Comparison of ENCODE assay signal across 9 cellular contexts in genomic region chr1:110406407-110406806, GRCh38. TPM values are rescaled to one million over a fixed set of nuclear protein-coding genes. Genes with fewer than 3 reads are reported as not detected.
DNase-seq lines count a peak whose midpoint lies in the region; ATAC-seq, FAIRE-seq and TF ChIP-seq lines count a peak whose summit lies in the region.
"Not testable (repeated sequence)": the region's sequence is repeated elsewhere in the genome, so short reads cannot be mapped to it uniquely, and the experiment has no call there.
"Had no signal": no experiment of that assay in that cellular context is flagged by ENCODE, and none has a peak within 500 bp of the region (broad histone marks: within the 10 kb centered on the region; RNA-seq: fewer than 3 reads in every experiment).

No MANE protein-coding gene starts in this region.

- not testable (repeated sequence) for H3K9me2 ChIP-seq in GM23338 (ENCODE audit: insufficient read depth)

- peaks cover 17% of the 10 kb centered on the region for H3K79me2 ChIP-seq in GM23338 (replicated peaks; ENCODE audit: insufficient read depth)

- H2AFZ ChIP-seq in GM23338: not testable (repeated sequence)

- peaks cover 30% of the 10 kb centered on the region for H3K36me3 ChIP-seq in GM23338 (ENCODE audit: insufficient read depth)
- peaks cover 0 to 45% (median 2%) of the 10 kb centered on the region in 3 donors for H3K36me3 ChIP-seq in Peyer's patch
- H3K36me3 ChIP-seq in naive thymus-derived CD4-positive, alpha-beta T cell (ENCODE audit: control insufficient read depth in 2 of 3, insufficient read depth in 3 of 3, low read length in 3 of 3): peaks cover 0 to 39% (median 21%) of the 10 kb centered on the region in 3 experiments
- peaks cover 5 to 48% (median 44%) of the 10 kb centered on the region in 6 donors for H3K36me3 ChIP-seq in spleen

- peak overlapping the region; percentile 98 for H3K4me3 ChIP-seq in A549
- H3K4me3 ChIP-seq in GM23338: peak overlapping the region; percentile 88
- H3K4me3 ChIP-seq in Peyer's patch: peak overlapping the region; percentile 84 to 94 (median 92)
- H3K4me3 ChIP-seq in right cardiac atrium (ENCODE audit: low read length): peak overlapping the region; percentile 68
- peak overlapping the region; percentile 95 for H3K4me3 ChIP-seq in naive thymus-derived CD4-positive, alpha-beta T cell (ENCODE audit: low read length)
- peak overlapping the region; percentile 61 to 93 (median 82) for H3K4me3 ChIP-seq in spleen

- not testable (repeated sequence) for DNase-seq in A549 (ENCODE audit: low read depth in 1 of 2, low spot score in 1 of 2); GM23338 (ENCODE audit: low spot score); Peyer's patch; right cardiac atrium; naive thymus-derived CD4-positive, alpha-beta T cell; spleen

- peaks cover 22% of the 10 kb centered on the region for H3K36me3 Mint-ChIP-seq in GM23338 (ENCODE audit: low read depth)
- H3K36me3 Mint-ChIP-seq in activated T-helper 17 cell treated with anti-CD3 and anti-CD28 coated beads, Interleukin-2, amount 50 U/mL, for 72 hours (ENCODE audit: low read depth): peaks cover 64% of the 10 kb centered on the region
- peaks cover 29% of the 10 kb centered on the region for H3K36me3 Mint-ChIP-seq in dendritic cell treated with granulocyte-macrophage colony-stimulating factor and Interleukin-4, amounts not matched to agents 40 ng/mL and 50 ng/mL, for 4 days (ENCODE audit: low read depth)
- not testable (repeated sequence) for H3K36me3 Mint-ChIP-seq in naive thymus-derived CD4-positive, alpha-beta T cell

- H3K27ac ChIP-seq in A549 (peak overlapping the region; percentile 98 to 99), Peyer's patch (peak overlapping the region; percentile 0 to 93 (median 93)), spleen (peak overlapping the region in 7 of 8 donors; percentile 93 to 98 (median 96))
- H3K27ac ChIP-seq in GM23338 (ENCODE audit: low read depth); right cardiac atrium (ENCODE audit: low read length): not testable (repeated sequence)
- H3K27ac ChIP-seq in naive thymus-derived CD4-positive, alpha-beta T cell (ENCODE audit: low read depth, low read length): peak overlapping the region; percentile 92

- not testable (repeated sequence) for H3K27me3 ChIP-seq in GM23338 (ENCODE audit: insufficient read depth); Peyer's patch; right cardiac atrium (ENCODE audit: control insufficient read depth, insufficient read depth); naive thymus-derived CD4-positive, alpha-beta T cell (ENCODE audit: control insufficient read depth in 2 of 2, insufficient read depth in 2 of 2, low read length in 2 of 2); spleen (replicated peaks in 1 of 7)

- not testable (repeated sequence) for H3K4me1 Mint-ChIP-seq in GM23338; activated T-helper 17 cell treated with anti-CD3 and anti-CD28 coated beads, Interleukin-2, amount 50 U/mL, for 72 hours
- H3K4me1 Mint-ChIP-seq in dendritic cell treated with granulocyte-macrophage colony-stimulating factor and Interleukin-4, amounts not matched to agents 40 ng/mL and 50 ng/mL, for 4 days (ENCODE audit: low read depth): peaks cover 17% of the 10 kb centered on the region
- peaks cover 9 to 39% (median 27%) of the 10 kb centered on the region in 7 donors for H3K4me1 Mint-ChIP-seq in naive thymus-derived CD4-positive, alpha-beta T cell

- H4K20me1 ChIP-seq in GM23338 (replicated peaks; ENCODE audit: insufficient read depth): not testable (repeated sequence)

- H3K27ac Mint-ChIP-seq in GM23338: peak overlapping the region; percentile 97; the same call in 1 of the 2 replicates
- peak overlapping the region; percentile 100 for H3K27ac Mint-ChIP-seq in activated T-helper 17 cell treated with anti-CD3 and anti-CD28 coated beads, Interleukin-2, amount 50 U/mL, for 72 hours
- H3K27ac Mint-ChIP-seq in dendritic cell treated with granulocyte-macrophage colony-stimulating factor and Interleukin-4, amounts not matched to agents 40 ng/mL and 50 ng/mL, for 4 days: peak overlapping the region; percentile 100
- H3K27ac Mint-ChIP-seq in naive thymus-derived CD4-positive, alpha-beta T cell: peak overlapping the region; percentile 87 to 100 (median 99)

- ATAC-seq in A549; GM23338; activated T-helper 17 cell treated with anti-CD3 and anti-CD28 coated beads, Interleukin-2, amount 50 U/mL, for 72 hours (replicated peaks); right cardiac atrium; naive thymus-derived CD4-positive, alpha-beta T cell: not testable (repeated sequence)

- not testable (repeated sequence) for H3K27me3 Mint-ChIP-seq in GM23338 (ENCODE audit: insufficient read depth, low read depth, poor library complexity); activated T-helper 17 cell treated with anti-CD3 and anti-CD28 coated beads, Interleukin-2, amount 50 U/mL, for 72 hours; dendritic cell treated with granulocyte-macrophage colony-stimulating factor and Interleukin-4, amounts not matched to agents 40 ng/mL and 50 ng/mL, for 4 days; naive thymus-derived CD4-positive, alpha-beta T cell

- 12% methylated on average over 15 of the region's 15 CpGs for WGBS in A549 (ENCODE audit: missing lambda C conversion rate)
- 79% methylated on average over 15 of the region's 15 CpGs for WGBS in right cardiac atrium
- WGBS in spleen, 5 donors: 71 to 84% (median 73%) methylated on average over 15 of the region's 15 CpGs

- H3K4me3 Mint-ChIP-seq in GM23338: peak overlapping the region; percentile 99
- peak overlapping the region; percentile 100 for H3K4me3 Mint-ChIP-seq in activated T-helper 17 cell treated with anti-CD3 and anti-CD28 coated beads, Interleukin-2, amount 50 U/mL, for 72 hours
- H3K4me3 Mint-ChIP-seq in dendritic cell treated with granulocyte-macrophage colony-stimulating factor and Interleukin-4, amounts not matched to agents 40 ng/mL and 50 ng/mL, for 4 days: peak overlapping the region; percentile 100
- H3K4me3 Mint-ChIP-seq in naive thymus-derived CD4-positive, alpha-beta T cell: peak overlapping the region; percentile 88 to 100 (median 99)

- not testable (repeated sequence) for H3K9me3 Mint-ChIP-seq in GM23338; activated T-helper 17 cell treated with anti-CD3 and anti-CD28 coated beads, Interleukin-2, amount 50 U/mL, for 72 hours; dendritic cell treated with granulocyte-macrophage colony-stimulating factor and Interleukin-4, amounts not matched to agents 40 ng/mL and 50 ng/mL, for 4 days; naive thymus-derived CD4-positive, alpha-beta T cell

- CTCF ChIA-PET in A549 (lab: Yijun Ruan, JAX): interaction anchor here (1.2 kb wide), 1 partner anchor 203 kb away, joined by 3 read pairs; no protein-coding TSS in a partner anchor
- CTCF ChIA-PET in naive thymus-derived CD4-positive, alpha-beta T cell (lab: Charles Lee): not testable (repeated sequence)

- H3F3A ChIP-seq in GM23338 (replicated peaks; ENCODE audit: low read depth): not testable (repeated sequence)

- intact Hi-C loops in dendritic cell treated with granulocyte-macrophage colony-stimulating factor and Interleukin-4, amounts not matched to agents 40 ng/mL and 50 ng/mL, for 4 days (cut with micrococcal nuclease): loop anchor here (2.0 to 5.0 kb wide), 2 partner anchors 68 to 204 kb away; partner anchors contain the start of gene RBM15
- intact Hi-C loops in right cardiac atrium (cut with DNase I): loop anchor here in 3 of 4 donors (5.0 to 10.0 kb wide), 2 partner anchors 62 to 199 kb away; no protein-coding TSS in a partner anchor
- intact Hi-C loops in naive thymus-derived CD4-positive, alpha-beta T cell (cut with micrococcal nuclease): loop anchor here (2.0 to 10.0 kb wide), 8 partner anchors 204 to 1192 kb away; partner anchors contain the start of genes CD53 (in 1 of the 2), KCNA3 (in 1 of the 2), LRIF1 (in 1 of the 2) and PSMA5 (in 1 of the 2)
- intact Hi-C loops in spleen (cut with DNase I; ENCODE audit: low total_unique reads): loop anchor here (5.0 kb wide), 1 partner anchor 69 kb away; the partner anchor contains the start of gene RBM15

- H3K4me1 ChIP-seq in A549 (peaks cover 14% of the 10 kb centered on the region), Peyer's patch (peaks cover 0 to 25% (median 4%) of the 10 kb centered on the region in 4 donors), spleen (peaks cover 18 to 48% (median 30%) of the 10 kb centered on the region in 6 donors)
- not testable (repeated sequence) for H3K4me1 ChIP-seq in GM23338 (ENCODE audit: insufficient read depth); right cardiac atrium (ENCODE audit: control insufficient read depth, insufficient read depth, low read length)
- H3K4me1 ChIP-seq in naive thymus-derived CD4-positive, alpha-beta T cell (ENCODE audit: control insufficient read depth in 2 of 2, insufficient read depth in 2 of 2, low read length in 2 of 2): peaks cover 16 to 19% of the 10 kb centered on the region in 2 donors

- not testable (repeated sequence) for TF ChIP-seq POLR2A in A549 (IDR thresholded peaks at IDR 0.05; ENCODE audit: low read length); Peyer's patch (IDR thresholded peaks at IDR 0.05); spleen (IDR thresholded peaks at IDR 0.05)

- not testable (repeated sequence) for TF ChIP-seq RAD21 in A549 (conservative IDR thresholded peaks at IDR 0.05 in 1 of 2, IDR thresholded peaks at IDR 0.05 in 1 of 2)

- H3K4me2 ChIP-seq in A549: peak overlapping the region; percentile 87
- H3K4me2 ChIP-seq in GM23338: peak overlapping the region; percentile 88

- not testable (repeated sequence) for H3K9me3 ChIP-seq in A549; Peyer's patch; right cardiac atrium (ENCODE audit: control insufficient read depth, low read length); naive thymus-derived CD4-positive, alpha-beta T cell (ENCODE audit: control insufficient read depth in 2 of 3, low read length in 3 of 3); spleen

- TF ChIP-seq CTCF in A549 (IDR thresholded peaks at IDR 0.05); GM23338 (conservative IDR thresholded peaks at IDR 0.05; ENCODE audit: low read depth in 2 of 2); Peyer's patch (IDR thresholded peaks at IDR 0.05); spleen (IDR thresholded peaks at IDR 0.05 in 8 of 11, conservative IDR thresholded peaks at IDR 0.05 in 3 of 11): not testable (repeated sequence)

- not testable (repeated sequence) for FAIRE-seq in A549 (lab: Jason Lieb, UNC)

- not testable (repeated sequence) for TF ChIP-seq EP300 in A549 (IDR thresholded peaks at IDR 0.05)

- POLR2A ChIA-PET in A549 (lab: Yijun Ruan, JAX): not testable (repeated sequence)
- POLR2A ChIA-PET in naive thymus-derived CD4-positive, alpha-beta T cell (lab: Charles Lee): interaction anchor here (0.9 to 6.2 kb wide), 2 partner anchors 69 to 196 kb away, joined by 4 to 64 read pairs; partner anchors contain the start of genes KCNC4 and RBM15

RNA-seq across cellular contexts. Expression of gene LAMTOR5, which starts 1.1 kb away (rescaled TPM):
- polyA plus RNA-seq in A549 (2011; rRNA removed) (256 and 314 TPM in 2 replicates), A549 (2017; fragmentation: RNase III; extraction: RNeasy Plus Mini Kit Qiagen cat#74134 plus additional on column Dnase treatment) (217 to 254 TPM (median 251 TPM) in 3 replicates), GM23338 (2016; fragmentation: Nextera tagmentation; extraction: Ambion mirVana) (246 and 263 TPM in 2 replicates), right cardiac atrium (549 TPM), spleen (100 to 1,000 TPM; 261 to 340 (median 296) TPM)
- 293 and 304 TPM in 2 replicates for polyA plus RNA-seq in A549 (2012; cell fraction: cytosol; rRNA removed)
- 86.8 and 153 TPM in 2 replicates for polyA plus RNA-seq in A549 (2012; cell fraction: nucleus; rRNA removed)
- polyA minus RNA-seq in A549 (2011; rRNA and poly(A)+ RNA removed): 59.2 and 75.3 TPM in 2 replicates
- total RNA-seq in GM23338 (2014; rRNA removed; shearing (Covaris generic)): 41.0 and 52.6 TPM in 2 replicates
- total RNA-seq in Peyer's patch (10 to 100 TPM; 45.1 to 99.0 (median 65.5) TPM), right cardiac atrium (100 to 1,000 TPM; 185 to 236 (median 207) TPM), spleen (100 to 1,000 TPM in 1 of 7 donors, 10 to 100 TPM in 6; 49.6 to 115 (median 83.3) TPM)
- total RNA-seq in activated T-helper 17 cell treated with anti-CD3 and anti-CD28 coated beads, Interleukin-2, amount 50 U/mL, for 72 hours: 100 to 1,000 TPM; 150 to 172 TPM
- total RNA-seq in naive thymus-derived CD4-positive, alpha-beta T cell: 100 to 1,000 TPM in 1 of 5 experiments, 10 to 100 TPM in 4; 63.3 to 146 (median 69.4) TPM
- 100 to 1,000 TPM; 226 to 238 TPM for polyA plus RNA-seq in naive thymus-derived CD4-positive, alpha-beta T cell

RNA-seq across cellular contexts. Expression of gene SLC16A4, which starts 15.6 kb away (rescaled TPM):
- polyA plus RNA-seq in A549 (2011; rRNA removed) (176 and 188 TPM in 2 replicates), A549 (2017; fragmentation: RNase III; extraction: RNeasy Plus Mini Kit Qiagen cat#74134 plus additional on column Dnase treatment) (47.2 to 71.8 TPM (median 61.0 TPM) in 3 replicates), GM23338 (2016; fragmentation: Nextera tagmentation; extraction: Ambion mirVana) (1.5 and 1.6 TPM in 2 replicates), right cardiac atrium (3.0 TPM), spleen (1 to 10 TPM; 1.5 to 3.3 (median 2.7) TPM)
- polyA plus RNA-seq in A549 (2012; cell fraction: cytosol; rRNA removed): 15.3 and 21.3 TPM in 2 replicates
- 7.4 and 12.9 TPM in 2 replicates for polyA plus RNA-seq in A549 (2012; cell fraction: nucleus; rRNA removed)
- 96.7 and 113 TPM in 2 replicates for polyA minus RNA-seq in A549 (2011; rRNA and poly(A)+ RNA removed)
- total RNA-seq in GM23338 (2014; rRNA removed; shearing (Covaris generic)): 0.50 and 0.94 TPM in 2 replicates
- total RNA-seq in Peyer's patch (10 to 100 TPM; 10.1 to 26.1 (median 13.0) TPM), right cardiac atrium (1 to 10 TPM; 4.6 to 7.3 (median 6.4) TPM), spleen (1 to 10 TPM; 2.0 to 6.9 (median 5.4) TPM)
- total RNA-seq in activated T-helper 17 cell treated with anti-CD3 and anti-CD28 coated beads, Interleukin-2, amount 50 U/mL, for 72 hours: under 1 TPM; 0.19 to 0.58 TPM
- total RNA-seq in naive thymus-derived CD4-positive, alpha-beta T cell: under 1 TPM; 0.19 to 0.76 (median 0.32) TPM
- polyA plus RNA-seq in naive thymus-derived CD4-positive, alpha-beta T cell: under 1 TPM; 0.24 to 0.93 TPM

RNA-seq across cellular contexts. Expression of gene PROK1, which starts 44.5 kb away (rescaled TPM):
- not detected in 2 replicates for polyA plus RNA-seq in A549 (2011; rRNA removed)
- not detected in 2 replicates for polyA plus RNA-seq in A549 (2012; cell fraction: cytosol; rRNA removed)
- polyA plus RNA-seq in A549 (2012; cell fraction: nucleus; rRNA removed): not detected in 2 replicates
- not detected in 3 replicates for polyA plus RNA-seq in A549 (2017; fragmentation: RNase III; extraction: RNeasy Plus Mini Kit Qiagen cat#74134 plus additional on column Dnase treatment)
- not detected in 2 replicates for polyA minus RNA-seq in A549 (2011; rRNA and poly(A)+ RNA removed)
- not detected in 2 replicates for total RNA-seq in GM23338 (2014; rRNA removed; shearing (Covaris generic))
- not detected in 2 replicates for polyA plus RNA-seq in GM23338 (2016; fragmentation: Nextera tagmentation; extraction: Ambion mirVana)
- total RNA-seq in Peyer's patch: not detected
- total RNA-seq in activated T-helper 17 cell treated with anti-CD3 and anti-CD28 coated beads, Interleukin-2, amount 50 U/mL, for 72 hours: not detected
- total RNA-seq in right cardiac atrium: 1 to 10 TPM in 1 of 4 donors, under 1 TPM in 1, not detected in 2; 0.93 to 1.3 TPM
- 2.6 TPM for polyA plus RNA-seq in right cardiac atrium
- not detected for total RNA-seq in naive thymus-derived CD4-positive, alpha-beta T cell
- not detected for polyA plus RNA-seq in naive thymus-derived CD4-positive, alpha-beta T cell
- 1 to 10 TPM in 1 of 7 donors, under 1 TPM in 4, not detected in 2; 0.20 to 1.1 (median 0.51) TPM for total RNA-seq in spleen
- polyA plus RNA-seq in spleen: 1 to 10 TPM in 1 of 3 donors, under 1 TPM in 1, not detected in 1; 0.07 to 2.5 TPM
- total RNA-seq: A172 had no signal
